In the genomic region with DNA sequence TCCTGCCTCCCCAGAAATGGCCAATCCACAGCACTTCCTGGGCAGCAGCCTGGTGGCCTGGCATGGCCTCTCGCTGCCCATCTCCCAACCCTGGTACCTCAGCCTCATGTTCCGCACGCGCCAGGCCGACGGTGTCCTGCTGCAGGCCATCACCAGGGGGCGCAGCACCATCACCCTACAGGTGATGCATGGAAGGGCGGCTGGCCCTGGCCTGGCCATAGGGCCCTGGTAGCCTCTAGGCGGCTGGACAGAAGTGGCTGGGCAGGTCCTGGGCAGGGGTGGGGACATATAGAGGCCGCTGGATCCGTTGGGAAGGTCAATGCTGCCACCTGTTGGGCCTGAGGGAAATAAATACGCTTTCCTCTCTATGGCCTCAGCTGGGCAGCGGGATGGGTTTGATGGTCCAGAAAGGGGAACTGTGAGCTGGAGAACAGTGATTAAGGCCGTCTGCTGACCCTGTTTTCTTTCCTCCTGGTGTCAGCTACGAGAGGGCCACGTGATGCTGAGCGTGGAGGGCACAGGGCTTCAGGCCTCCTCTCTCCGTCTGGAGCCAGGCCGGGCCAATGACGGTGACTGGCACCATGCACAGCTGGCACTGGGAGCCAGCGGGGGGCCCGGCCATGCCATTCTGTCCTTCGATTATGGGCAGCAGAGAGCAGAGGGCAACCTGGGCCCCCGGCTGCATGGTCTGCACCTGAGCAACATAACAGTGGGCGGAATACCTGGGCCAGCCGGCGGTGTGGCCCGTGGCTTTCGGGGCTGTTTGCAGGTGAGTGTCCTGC, we compare ENCODE assay signal across 8 cellular contexts. TPM values are rescaled to one million over a fixed set of nuclear protein-coding genes. Genes with fewer than 3 reads are reported as not detected.
DNase-seq lines count a peak whose midpoint lies in the region; ATAC-seq and TF ChIP-seq lines count a peak whose summit lies in the region.

No MANE protein-coding gene starts in this region.

- DNase-seq in BJ (ENCODE audit: low read depth) (no peak), T-helper 9 cell (peak; percentile 73), amniotic stem cell (lab: John Stamatoyannopoulos, UW) (peak; percentile 55), left cardiac atrium (peak; percentile 87), retinal pigment epithelial cell (ENCODE audit: low read depth) (peak; percentile 70)
- peak; percentile 44 for DNase-seq in Jurkat, Clone E6-1 (ENCODE audit: low read depth, low spot score)

- intact Hi-C loops in left cardiac atrium (cut with DNase I), result loop anchor here in 1 of 2 donors (5.0 to 10.0 kb wide), 2 partner anchors 134 to 271 kb away; a partner anchor contains a TSS

- CTCF ChIA-PET in BJ (lab: Yijun Ruan, JAX), result interaction anchor here (0.6 to 7.5 kb wide), 32 partner anchors 8 to 271 kb away, joined by 3 to 77 read pairs (median 5); a partner anchor contains a TSS

- TF ChIP-seq CTCF in BJ (IDR thresholded peaks at IDR 0.05; ENCODE audit: insufficient read depth, low read depth, low read length), result peak; percentile 99
- peak; percentile 98 for TF ChIP-seq CTCF in retinal pigment epithelial cell (conservative IDR thresholded peaks at IDR 0.05; ENCODE audit: low read depth, low read length)

- ATAC-seq in GM19328 (IDR thresholded peaks at IDR 0.05; ENCODE audit: unreplicated experiment) (peak; percentile 82), left cardiac atrium (peak; percentile 84 to 89), HG03521 (IDR thresholded peaks at IDR 0.05; ENCODE audit: unreplicated experiment) (no peak)

- no peaks in the 10 kb centered on the region for H3K27me3 ChIP-seq in BJ (ENCODE audit: control insufficient read depth, insufficient read depth, low read length)

- POLR2A ChIA-PET in BJ (lab: Charles Lee), result no interaction called here

- H3K4me3 ChIP-seq in BJ (ENCODE audit: low read depth, low read length), result no peak overlapping the region
- no peak overlapping the region for H3K4me3 ChIP-seq in Jurkat, Clone E6-1 (ENCODE audit: low read length)
- H3K4me3 ChIP-seq in retinal pigment epithelial cell (ENCODE audit: low read length), result no peak overlapping the region

- H3K36me3 ChIP-seq in BJ (ENCODE audit: control insufficient read depth, insufficient read depth, low read length), result no peaks in the 10 kb centered on the region; the same call in none of the 2 replicates

RNA-seq across cellular contexts. Expression of a gene that starts 14.4 kb away (rescaled TPM):
- polyA plus RNA-seq in BJ (2011; rRNA removed), result 0.82 and 0.98 TPM in 2 replicates
- 3.2 and 3.7 TPM in 2 replicates for polyA minus RNA-seq in BJ (2011; rRNA and poly(A)+ RNA removed)
- polyA plus RNA-seq in Jurkat, Clone E6-1 (2012; ENCODE audit: insufficient read depth, insufficient read length), result 13.5 TPM
- 10 to 100 TPM; 15.6 to 21.1 TPM for total RNA-seq in left cardiac atrium

RNA-seq across cellular contexts. Expression of a gene that starts 19.2 kb away (rescaled TPM):
- 17.9 and 25.9 TPM in 2 replicates for polyA plus RNA-seq in BJ (2011; rRNA removed)
- 13.2 and 14.0 TPM in 2 replicates for polyA minus RNA-seq in BJ (2011; rRNA and poly(A)+ RNA removed)
- polyA plus RNA-seq in Jurkat, Clone E6-1 (2012; ENCODE audit: insufficient read depth, insufficient read length), result 39.1 TPM
- total RNA-seq in left cardiac atrium, result 1 to 10 TPM; 2.3 to 2.5 TPM

RNA-seq across cellular contexts. Expression of a gene that starts 43.0 kb away (rescaled TPM):
- 0.06 TPM in 1 of 2 replicates, not detected in the other for polyA plus RNA-seq in BJ (2011; rRNA removed)
- 0.14 and 0.26 TPM in 2 replicates for polyA minus RNA-seq in BJ (2011; rRNA and poly(A)+ RNA removed)
- not detected for polyA plus RNA-seq in Jurkat, Clone E6-1 (2012; ENCODE audit: insufficient read depth, insufficient read length)
- total RNA-seq in left cardiac atrium, result 100 to 1,000 TPM; 220 to 239 TPM

RNA-seq across cellular contexts. Expression of a gene that starts 50.1 kb away (rescaled TPM):
- polyA plus RNA-seq in BJ (2011; rRNA removed), result 411 and 428 TPM in 2 replicates
- 167 and 215 TPM in 2 replicates for polyA minus RNA-seq in BJ (2011; rRNA and poly(A)+ RNA removed)
- 155 TPM for polyA plus RNA-seq in Jurkat, Clone E6-1 (2012; ENCODE audit: insufficient read depth, insufficient read length)
- 100 to 1,000 TPM; 109 to 141 TPM for total RNA-seq in left cardiac atrium
